Comparison of ENCODE assay signal across 19 cellular contexts in genomic region chr20:63712191-63712590, GRCh38. TPM values are rescaled to one million over a fixed set of nuclear protein-coding genes. Genes with fewer than 3 reads are reported as not detected.
"Had no signal": no experiment of that assay in that cellular context is flagged by ENCODE, and none has a peak within 500 bp of the region (broad histone marks: within the 10 kb centered on the region; RNA-seq: fewer than 3 reads in every experiment).

No MANE protein-coding gene starts in this region.

- ATAC-seq: body of pancreas; right lobe of liver; stimulated activated naive CD8-positive, alpha-beta T cell treated with anti-CD3 and anti-CD28 coated beads, Interleukin-15, amount 100 ng/mL, for 72 hours had no signal

- H3K27ac ChIP-seq: body of pancreas, colonic mucosa, parathyroid adenoma, right lobe of liver, suprapubic skin had no signal

- H3K27me3 Mint-ChIP-seq: stimulated activated naive CD8-positive, alpha-beta T cell treated with anti-CD3 and anti-CD28 coated beads, Interleukin-15, amount 100 ng/mL, for 72 hours had no signal

- H3K36me3 ChIP-seq: colonic mucosa had no signal

- H3K27ac Mint-ChIP-seq: stimulated activated naive CD8-positive, alpha-beta T cell treated with anti-CD3 and anti-CD28 coated beads, Interleukin-15, amount 100 ng/mL, for 72 hours; T-helper 2 cell treated with Interferon-gamma antibody and Interleukin-4, amounts not matched to agents 5 μg/mL and 100 μg/mL, for 36 hours had no signal

- H3K4me3 ChIP-seq: body of pancreas, colonic mucosa, right lobe of liver, suprapubic skin had no signal

- H3K4me3 Mint-ChIP-seq: stimulated activated naive CD8-positive, alpha-beta T cell treated with anti-CD3 and anti-CD28 coated beads, Interleukin-15, amount 100 ng/mL, for 72 hours; T-helper 2 cell treated with Interferon-gamma antibody and Interleukin-4, amounts not matched to agents 5 μg/mL and 100 μg/mL, for 36 hours had no signal

- H3K27me3 ChIP-seq: body of pancreas, colonic mucosa, right lobe of liver, suprapubic skin had no signal

- H3K9me3 ChIP-seq: body of pancreas, colonic mucosa, right lobe of liver had no signal

- DNase-seq: activated CD4-positive, alpha-beta T cell treated with anti-CD3 and anti-CD28 coated beads, Interleukin-2, amount 50 U/mL, for 4 hours; body of pancreas; central memory CD4-positive, alpha-beta T cell; colonic mucosa; foreskin melanocyte; glutamatergic neuron; hypothalamus; midbrain; right lobe of liver; small intestine; stimulated activated CD4-positive, alpha-beta T cell treated with anti-CD3 and anti-CD28 coated beads, Interleukin-15, amount 100 ng/mL, for 24 hours; stimulated activated CD4-positive, alpha-beta T cell treated with anti-CD3 and anti-CD28 coated beads, Interleukin-2, amount 100 ng/mL, for 48 hours; stimulated activated naive CD8-positive, alpha-beta T cell treated with anti-CD3 and anti-CD28 coated beads, Interleukin-15, amount 100 ng/mL, for 72 hours; SW 1271; trophoblast cell had no signal

RNA-seq across cellular contexts. Expression of gene TNFRSF6B, which starts 15.7 kb away (rescaled TPM):
- total RNA-seq: activated CD8-positive, alpha-beta memory T cell treated with anti-CD3 and anti-CD28 coated beads for 36 hours had no signal
